Comparison of ENCODE assay signal across 8 cellular contexts in genomic region chr1:10755977-10756521, GRCh38. TPM values are rescaled to one million over a fixed set of nuclear protein-coding genes. Genes with fewer than 3 reads are reported as not detected.
DNase-seq lines count a peak whose midpoint lies in the region; ATAC-seq and TF ChIP-seq lines count a peak whose summit lies in the region.

No MANE protein-coding gene starts in this region.

- 15 to 25% methylated on average over 17 to 23 of the region's 23 CpGs for WGBS in GM23248 (ENCODE audit: low coverage in 1 of 2, low lambda C conversion rate in 2 of 2, missing lambda C conversion rate in 2 of 2), 2 experiments

- in situ Hi-C loops in GM23248 (cut with MboI): no loop called here

- no peaks in the 10 kb centered on the region for H3K9me2 ChIP-seq in GM23248 (ENCODE audit: insufficient read depth)

- DNase-seq in GM23248: peak; percentile 77
- DNase-seq in activated T-cell treated with anti-CD3 and anti-CD28 coated beads, Interleukin-2, amount 50 U/mL, for 72 hours: peak; percentile 56 to 62
- DNase-seq in left ventricle myocardium inferior: peak; percentile 74
- peak; percentile 28 to 32 for DNase-seq in stimulated activated CD4-positive, alpha-beta T cell treated with anti-CD3 and anti-CD28 coated beads, Interleukin-2, amount 100 ng/mL, for 48 hours
- DNase-seq in NCI-H446 treated with DMSO at 0.1 percent for 48 hours (lab: John Stamatoyannopoulos, UW): no peak
- DNase-seq in OCI-M2 (lab: John Stamatoyannopoulos, UW; ENCODE audit: unreplicated experiment): no peak
- DNase-seq in endothelial cell (ENCODE audit: low spot score): no peak

- H3K36me3 ChIP-seq in GM23248 (ENCODE audit: low read depth) (no peaks in the 10 kb centered on the region), left ventricle myocardium inferior (peaks cover 11% of the 10 kb centered on the region)

- H3K4me3 Mint-ChIP-seq in activated T-cell treated with anti-CD3 and anti-CD28 coated beads, Interleukin-2, amount 50 U/mL, for 72 hours: no peak overlapping the region
- no peak overlapping the region for H3K4me3 Mint-ChIP-seq in endothelial cell (ENCODE audit: unreplicated experiment)

- H3K27me3 Mint-ChIP-seq in activated T-cell treated with anti-CD3 and anti-CD28 coated beads, Interleukin-2, amount 50 U/mL, for 72 hours (ENCODE audit: low read depth): no peaks in the 10 kb centered on the region
- H3K27me3 Mint-ChIP-seq in endothelial cell (ENCODE audit: unreplicated experiment): peaks cover 9% of the 10 kb centered on the region

- H3K27ac ChIP-seq in GM23248 (no peak overlapping the region), left ventricle myocardium inferior (replicated peaks) (peak overlapping the region; percentile 89)

- no peak overlapping the region for H3K27ac Mint-ChIP-seq in activated T-cell treated with anti-CD3 and anti-CD28 coated beads, Interleukin-2, amount 50 U/mL, for 72 hours
- no peak overlapping the region for H3K27ac Mint-ChIP-seq in endothelial cell (ENCODE audit: unreplicated experiment)

- H2AFZ ChIP-seq in GM23248: peak overlapping the region; percentile 45; the same call in 1 of the 2 replicates

- H3K4me3 ChIP-seq in GM23248: no peak overlapping the region
- H3K4me3 ChIP-seq in left ventricle myocardium inferior: peak overlapping the region; percentile 32

- no peaks in the 10 kb centered on the region for H3K4me1 Mint-ChIP-seq in activated T-cell treated with anti-CD3 and anti-CD28 coated beads, Interleukin-2, amount 50 U/mL, for 72 hours (ENCODE audit: low read depth)
- peaks cover 5% of the 10 kb centered on the region for H3K4me1 Mint-ChIP-seq in endothelial cell (ENCODE audit: unreplicated experiment)

- no peaks in the 10 kb centered on the region for H3K9me3 Mint-ChIP-seq in activated T-cell treated with anti-CD3 and anti-CD28 coated beads, Interleukin-2, amount 50 U/mL, for 72 hours
- no peaks in the 10 kb centered on the region for H3K9me3 Mint-ChIP-seq in endothelial cell (ENCODE audit: unreplicated experiment)

- H4K20me1 ChIP-seq in GM23248 (ENCODE audit: insufficient read depth): no peaks in the 10 kb centered on the region

- H3K4me2 ChIP-seq in GM23248 (ENCODE audit: unreplicated experiment): no peak overlapping the region

- intact Hi-C loops in left ventricle myocardium inferior (cut with micrococcal nuclease): no loop called here

- no peaks in the 10 kb centered on the region for H3K9me3 ChIP-seq in GM23248 (ENCODE audit: low read depth)
- H3K9me3 ChIP-seq in left ventricle myocardium inferior (replicated peaks): no peaks in the 10 kb centered on the region

- H3K79me2 ChIP-seq in GM23248 (ENCODE audit: insufficient read depth): no peaks in the 10 kb centered on the region

- H3K27me3 ChIP-seq in GM23248 (replicated peaks; ENCODE audit: insufficient read depth): no peaks in the 10 kb centered on the region
- no peaks in the 10 kb centered on the region for H3K27me3 ChIP-seq in left ventricle myocardium inferior (ENCODE audit: low read depth)

- H3K9ac ChIP-seq in GM23248: no peak overlapping the region

- no peaks in the 10 kb centered on the region for H3K36me3 Mint-ChIP-seq in activated T-cell treated with anti-CD3 and anti-CD28 coated beads, Interleukin-2, amount 50 U/mL, for 72 hours (ENCODE audit: insufficient read depth in 2 of 2)
- H3K36me3 Mint-ChIP-seq in endothelial cell (ENCODE audit: low read depth, unreplicated experiment): peaks cover 5% of the 10 kb centered on the region

- ATAC-seq in activated T-cell treated with anti-CD3 and anti-CD28 coated beads, Interleukin-2, amount 50 U/mL, for 72 hours (replicated peaks in 1 of 2): peak; percentile 93

- TF ChIP-seq CTCF in left ventricle myocardium inferior (IDR thresholded peaks at IDR 0.05; ENCODE audit: borderline replicate concordance) (no peak), endothelial cell (IDR thresholded peaks at IDR 0.05; ENCODE audit: unreplicated experiment) (no peak)

- no peaks in the 10 kb centered on the region for H3F3A ChIP-seq in GM23248 (ENCODE audit: insufficient read depth)

- H3K4me1 ChIP-seq in GM23248 (ENCODE audit: insufficient read depth): no peaks in the 10 kb centered on the region
- peaks cover 88% of the 10 kb centered on the region for H3K4me1 ChIP-seq in left ventricle myocardium inferior

TF ChIP-seq in PFSK-1, 5 proteins besides CTCF, POLR2A, EP300 and RAD21:
- no peak for TF ChIP-seq TAF1 (IDR thresholded peaks at IDR 0.05; ENCODE audit: borderline replicate concordance, insufficient read depth, low read length)
- peak; percentile 22 for TF ChIP-seq FOXP2 (optimal IDR thresholded peaks at IDR 0.05; ENCODE audit: borderline replicate concordance, extremely low read depth, extremely low read length, insufficient read depth)
- TF ChIP-seq REST (IDR thresholded peaks at IDR 0.05; ENCODE audit: insufficient read depth in 1 of 2, low read depth in 2 of 2, low read length in 2 of 2): no peak

RNA-seq across cellular contexts. Expression of gene CASZ1, which starts 40.4 kb away (rescaled TPM):
- under 0.01 and 0.54 TPM in 2 replicates for total RNA-seq in GM23248 (2014; rRNA removed; shearing (Covaris generic))
- polyA plus RNA-seq in GM23248 (2016; fragmentation: Nextera tagmentation; extraction: Ambion mirVana): 0.11 and 0.46 TPM in 2 replicates
- 2.3 TPM for polyA plus RNA-seq in PFSK-1 (2012; ENCODE audit: insufficient read length, low read depth)
- total RNA-seq in activated T-cell treated with anti-CD3 and anti-CD28 coated beads, Interleukin-2, amount 50 U/mL, for 72 hours: 10 to 100 TPM; 14.7 to 15.5 TPM
- total RNA-seq in left ventricle myocardium inferior: 56.3 TPM
- total RNA-seq in endothelial cell (ENCODE audit: unreplicated experiment): 6.3 TPM

Comparison
In these comparisons a context has a peak if more than half of its experiments do, and no peak if none do; other contexts are left out.
1. DNase-seq: peak in GM23248 (single experiment), activated T-cell treated with anti-CD3 and anti-CD28 coated beads, Interleukin-2, amount 50 U/mL, for 72 hours (2 of 2), left ventricle myocardium inferior (single experiment) and stimulated activated CD4-positive, alpha-beta T cell treated with anti-CD3 and anti-CD28 coated beads, Interleukin-2, amount 100 ng/mL, for 48 hours (2 of 2); none in NCI-H446 treated with DMSO at 0.1 percent for 48 hours (single experiment), OCI-M2 (single experiment) and endothelial cell (single experiment).